Comparison of ENCODE assay signal across 26 cellular contexts in genomic region chr3:155182467-155182866, GRCh38.
"Had no signal": no experiment of that assay in that cellular context is flagged by ENCODE, and none has a peak within 500 bp of the region (broad histone marks: within the 10 kb centered on the region; RNA-seq: fewer than 3 reads in every experiment).

No MANE protein-coding gene starts in this region.

- H3K4me3 ChIP-seq: body of pancreas, breast epithelium had no signal

- H3K4me1 ChIP-seq: body of pancreas, breast epithelium had no signal

- DNase-seq: activated B cell treated with CpG ODN at 0.5 μM for 24 hours; activated CD4-positive, alpha-beta memory T cell treated with anti-CD3 and anti-CD28 coated beads for 36 hours; activated CD4-positive, alpha-beta T cell treated with anti-CD3 and anti-CD28 coated beads for 4 hours; activated CD4-positive, alpha-beta T cell treated with anti-CD3 and anti-CD28 coated beads, Interleukin-2, amount 50 U/mL, for 1 hour; activated CD4-positive, alpha-beta T cell treated with anti-CD3 and anti-CD28 coated beads, Interleukin-2, amount 50 U/mL, for 4 hours; activated CD4-positive, CD25-positive, alpha-beta regulatory T cell treated with anti-CD3 and anti-CD28 coated beads, Interleukin-2, amount 50 U/mL, for 72 hours; activated CD8-positive, alpha-beta memory T cell treated with anti-CD3 and anti-CD28 coated beads, Interleukin-2, amount 50 U/mL, for 4 hours; activated CD8-positive, alpha-beta T cell treated with anti-CD3 and anti-CD28 coated beads for 36 hours; activated effector memory CD4-positive, alpha-beta T cell treated with Interleukin-2 at 50 U/mL for 16 hours; activated gamma-delta T cell; activated naive CD4-positive, alpha-beta T cell treated with anti-CD3 and anti-CD28 coated beads, Interleukin-2, amount 10 ng/mL, durations not matched to agents 7 days and 5 days; activated naive CD4-positive, alpha-beta T cell treated with Interleukin-2 at 50 U/mL for 16 hours; activated naive CD8-positive, alpha-beta T cell treated with anti-CD3 and anti-CD28 coated beads, Interleukin-2, amount 10 ng/mL, durations not matched to agents 7 days and 5 days; activated naive CD8-positive, alpha-beta T cell treated with anti-CD3 and anti-CD28 coated beads, Interleukin-2, amount 50 U/mL, for 24 hours; activated T-cell treated with anti-CD3 and anti-CD28 coated beads for 4 hours; activated T-cell treated with anti-CD3 and anti-CD28 coated beads, Interleukin-2, amount 50 U/mL, for 1 hour; activated T-cell treated with anti-CD3 and anti-CD28 coated beads, Interleukin-2, amount 50 U/mL, for 4 hours; aorta; body of pancreas; brain microvascular endothelial cell; central memory CD4-positive, alpha-beta T cell; T-helper 1 cell; T-helper 2 cell; T-helper 9 cell had no signal

- H3K27me3 ChIP-seq: body of pancreas, brain microvascular endothelial cell, breast epithelium had no signal

- ATAC-seq: activated CD8-positive, alpha-beta T cell treated with anti-CD3 and anti-CD28 coated beads for 36 hours; activated naive CD8-positive, alpha-beta T cell treated with anti-CD3 and anti-CD28 coated beads, Interleukin-2, amount 50 U/mL, for 24 hours; activated T-cell treated with anti-CD3 and anti-CD28 coated beads, Interleukin-2, amount 50 U/mL, for 4 hours; body of pancreas had no signal

- H3K9me3 ChIP-seq: body of pancreas, breast epithelium had no signal

- H3K36me3 ChIP-seq: brain microvascular endothelial cell, breast epithelium had no signal

- H3K27ac ChIP-seq: body of pancreas, brain microvascular endothelial cell, breast epithelium, VCaP had no signal
